1 cellular context compared by ENCODE assay signal in genomic region chr1:151816548-151816947, GRCh38.
TF ChIP-seq lines count a peak whose summit lies in the region.

No MANE protein-coding gene starts in this region.

TF ChIP-seq in HepG2, 621 proteins besides CTCF, POLR2A, EP300 and RAD21:
- TF ChIP-seq XBP1 (CRISPR knock-in tag; IDR thresholded peaks at IDR 0.05): no peak
- no peak for TF ChIP-seq PBX3 (CRISPR knock-in tag; IDR thresholded peaks at IDR 0.05; ENCODE audit: borderline replicate concordance)
- no peak for TF ChIP-seq SNAPC2 (CRISPR knock-in tag; IDR thresholded peaks at IDR 0.05)
- no peak for TF ChIP-seq ZNF331 (CRISPR knock-in tag; IDR thresholded peaks at IDR 0.05)
- no peak for TF ChIP-seq ZBTB10 (CRISPR knock-in tag; IDR thresholded peaks at IDR 0.05; ENCODE audit: borderline replicate concordance)
- no peak for TF ChIP-seq ARHGAP35 (CRISPR knock-in tag; IDR thresholded peaks at IDR 0.05; ENCODE audit: borderline replicate concordance)
- no peak for TF ChIP-seq SIX1 (CRISPR knock-in tag; IDR thresholded peaks at IDR 0.05; ENCODE audit: borderline replicate concordance)
- TF ChIP-seq RCOR2 (CRISPR knock-in tag; IDR thresholded peaks at IDR 0.05): no peak
- TF ChIP-seq ZNF660 (CRISPR knock-in tag; IDR thresholded peaks at IDR 0.05; ENCODE audit: borderline replicate concordance, low read depth): no peak
- no peak for TF ChIP-seq ATF6 (CRISPR knock-in tag; conservative IDR thresholded peaks at IDR 0.05)
- no peak for TF ChIP-seq ZNF138 (CRISPR knock-in tag; IDR thresholded peaks at IDR 0.05; ENCODE audit: low read depth)
- no peak for TF ChIP-seq BRF2 (CRISPR knock-in tag; IDR thresholded peaks at IDR 0.05)
- no peak for TF ChIP-seq ZNF780A (CRISPR knock-in tag; IDR thresholded peaks at IDR 0.05)
- no peak for TF ChIP-seq ZNF782 (CRISPR knock-in tag; IDR thresholded peaks at IDR 0.05; ENCODE audit: borderline replicate concordance)
- no peak for TF ChIP-seq ARID4A (CRISPR knock-in tag; IDR thresholded peaks at IDR 0.05; ENCODE audit: borderline replicate concordance)
- no peak for TF ChIP-seq DMAP1 (CRISPR knock-in tag; IDR thresholded peaks at IDR 0.05)
- no peak for TF ChIP-seq HMGXB3 (CRISPR knock-in tag; IDR thresholded peaks at IDR 0.05; ENCODE audit: borderline replicate concordance)
- TF ChIP-seq RARA (CRISPR knock-in tag; IDR thresholded peaks at IDR 0.05): no peak
- TF ChIP-seq ZNF260 (CRISPR knock-in tag; IDR thresholded peaks at IDR 0.05; ENCODE audit: borderline replicate concordance, low read depth): no peak
